In genomic region chr13:59690857-59691500, GRCh38 we compare ENCODE assay signal across 21 cellular contexts.
DNase-seq lines count a peak whose midpoint lies in the region; ATAC-seq and TF ChIP-seq lines count a peak whose summit lies in the region.
"Had no signal": no experiment of that assay in that cellular context is flagged by ENCODE, and none has a peak within 500 bp of the region (broad histone marks: within the 10 kb centered on the region; RNA-seq: fewer than 3 reads in every experiment).

No MANE protein-coding gene starts in this region.

- in situ Hi-C loops in GM23248 (cut with MboI) = no loop called here

- no peaks in the 10 kb centered on the region for H3K36me3 ChIP-seq in ACC112 (ENCODE audit: insufficient read depth, low read length)
- no peaks in the 10 kb centered on the region for H3K36me3 ChIP-seq in GM23248 (ENCODE audit: low read depth)
- H3K36me3 ChIP-seq in right lobe of liver = no peaks in the 10 kb centered on the region
- H3K36me3 ChIP-seq: HAP-1, lower lobe of right lung, uterus had no signal

- H3K4me3 ChIP-seq in ACC112 (ENCODE audit: low read depth, low read length) = peak overlapping the region; percentile 4; the same call in 1 of the 2 replicates
- H3K4me3 ChIP-seq in GM23248 = no peak overlapping the region
- H3K4me3 ChIP-seq in NB4 (ENCODE audit: low read depth, low read length) = no peak overlapping the region
- H3K4me3 ChIP-seq in right lobe of liver = no peak overlapping the region
- H3K4me3 ChIP-seq: HAP-1, lower lobe of right lung, uterus had no signal

- H2AFZ ChIP-seq in ACC112 (ENCODE audit: low read length, unreplicated experiment) = no peak overlapping the region
- H2AFZ ChIP-seq in GM23248 = no peak overlapping the region

- H3K4me1 ChIP-seq in ACC112 (ENCODE audit: control insufficient read depth, insufficient read depth, low read length, unreplicated experiment) (peaks cover 17% of the 10 kb centered on the region), GM23248 (ENCODE audit: insufficient read depth) (peaks cover 13% of the 10 kb centered on the region), right lobe of liver (peaks cover 0 to 24% (median 4%) of the 10 kb centered on the region in 4 donors)
- H3K4me1 ChIP-seq: foreskin keratinocyte, lower lobe of right lung, uterus had no signal

- H3K4me2 ChIP-seq in GM23248 (ENCODE audit: unreplicated experiment) = peak overlapping the region; percentile 19

- TF ChIP-seq CTCF in NB4 (IDR thresholded peaks at IDR 0.05; ENCODE audit: low read depth, low read length) (no peak), right lobe of liver (IDR thresholded peaks at IDR 0.05) (no peak)

- no peak overlapping the region for H3K9ac ChIP-seq in GM23248

- 94% methylated on average over 1 of the region's 1 CpG for WGBS in GM23248 (ENCODE audit: low coverage in 1 of 2, low lambda C conversion rate in 2 of 2, missing lambda C conversion rate in 2 of 2), 2 experiments
- WGBS in right lobe of liver (ENCODE audit: insufficient coverage, low coverage, low lambda C conversion rate, missing lambda C conversion rate) = 83% methylated on average over 1 of the region's 1 CpG

- intact Hi-C loops in right lobe of liver (cut with DNase I) = no loop called here

- DNase-seq in GM23248 (peak; percentile 28), NB4 (ENCODE audit: low read depth) (peak; percentile 7), right lobe of liver (no peak), NCI-H2196 treated with DMSO at 0.1 percent for 48 hours (lab: John Stamatoyannopoulos, UW; ENCODE audit: unreplicated experiment) (no peak), C1 segment of cervical spinal cord (lab: John Stamatoyannopoulos, UW) (no peak), NCI-H146 treated with DMSO at 0.1 percent for 48 hours (lab: John Stamatoyannopoulos, UW; ENCODE audit: unreplicated experiment) (no peak)
- no peak for DNase-seq in activated CD4-positive, CD25-positive, alpha-beta regulatory T cell treated with anti-CD3 and anti-CD28 coated beads, Interleukin-2, amount 50 U/mL, for 72 hours
- DNase-seq: activated CD8-positive, alpha-beta memory T cell treated with anti-CD3 and anti-CD28 coated beads for 24 hours; amniotic stem cell; CD4-positive, CD25-positive, alpha-beta regulatory T cell; DMS79 treated with DMSO at 0.1 percent for 48 hours; endodermal cell; foreskin keratinocyte; lower lobe of right lung; naive thymus-derived CD4-positive, alpha-beta T cell; NCI-H82; T-cell; uterus had no signal

- H3F3A ChIP-seq in GM23248 (ENCODE audit: insufficient read depth) = no peaks in the 10 kb centered on the region

- H3K27me3 ChIP-seq in ACC112 (ENCODE audit: insufficient read depth, low read length) = no peaks in the 10 kb centered on the region
- H3K27me3 ChIP-seq in GM23248 (replicated peaks; ENCODE audit: insufficient read depth) = no peaks in the 10 kb centered on the region
- H3K27me3 ChIP-seq in right lobe of liver = no peaks in the 10 kb centered on the region
- H3K27me3 ChIP-seq: foreskin keratinocyte, uterus had no signal

- H3K79me2 ChIP-seq in ACC112 (ENCODE audit: control insufficient read depth, insufficient read depth, low read length, unreplicated experiment) = no peaks in the 10 kb centered on the region
- no peaks in the 10 kb centered on the region for H3K79me2 ChIP-seq in GM23248 (ENCODE audit: insufficient read depth)

- no peaks in the 10 kb centered on the region for H4K20me1 ChIP-seq in GM23248 (ENCODE audit: insufficient read depth)

- H3K27ac ChIP-seq in ACC112 (ENCODE audit: low read depth, low read length) (peak overlapping the region; percentile 45), GM23248 (no peak overlapping the region), right lobe of liver (peak overlapping the region in 1 of 3 donors; percentile 68)
- H3K27ac ChIP-seq: foreskin keratinocyte, lower lobe of right lung, RWPE1, uterus had no signal

- no peaks in the 10 kb centered on the region for H3K9me2 ChIP-seq in GM23248 (ENCODE audit: insufficient read depth)

- ATAC-seq in right lobe of liver = peak; percentile 79 to 91 (median 84)
- ATAC-seq: foreskin keratinocyte; lower lobe of right lung; naive thymus-derived CD4-positive, alpha-beta T cell; T-cell had no signal

- no peak for TF ChIP-seq POLR2A in NB4 (IDR thresholded peaks at IDR 0.05; ENCODE audit: extremely low read depth, insufficient read length)
- no peak for TF ChIP-seq POLR2A in right lobe of liver (IDR thresholded peaks at IDR 0.05)

- no peaks in the 10 kb centered on the region for H3K9me3 ChIP-seq in GM23248 (ENCODE audit: low read depth)
- no peaks in the 10 kb centered on the region for H3K9me3 ChIP-seq in right lobe of liver
- H3K9me3 ChIP-seq: HAP-1, lower lobe of right lung, uterus had no signal

Comparison
In these comparisons a context has a peak if more than half of its experiments do, and no peak if none do; other contexts are left out.
1. DNase-seq: peak in GM23248 (single experiment) and NB4 (single experiment); none in right lobe of liver (0 of 3), NCI-H2196 treated with DMSO at 0.1 percent for 48 hours (single experiment), activated CD4-positive, CD25-positive, alpha-beta regulatory T cell treated with anti-CD3 and anti-CD28 coated beads, Interleukin-2, amount 50 U/mL, for 72 hours (single experiment), C1 segment of cervical spinal cord (0 of 14) and NCI-H146 treated with DMSO at 0.1 percent for 48 hours (single experiment).